Comparison of ENCODE assay signal across 8 cellular contexts in the genomic region with DNA sequence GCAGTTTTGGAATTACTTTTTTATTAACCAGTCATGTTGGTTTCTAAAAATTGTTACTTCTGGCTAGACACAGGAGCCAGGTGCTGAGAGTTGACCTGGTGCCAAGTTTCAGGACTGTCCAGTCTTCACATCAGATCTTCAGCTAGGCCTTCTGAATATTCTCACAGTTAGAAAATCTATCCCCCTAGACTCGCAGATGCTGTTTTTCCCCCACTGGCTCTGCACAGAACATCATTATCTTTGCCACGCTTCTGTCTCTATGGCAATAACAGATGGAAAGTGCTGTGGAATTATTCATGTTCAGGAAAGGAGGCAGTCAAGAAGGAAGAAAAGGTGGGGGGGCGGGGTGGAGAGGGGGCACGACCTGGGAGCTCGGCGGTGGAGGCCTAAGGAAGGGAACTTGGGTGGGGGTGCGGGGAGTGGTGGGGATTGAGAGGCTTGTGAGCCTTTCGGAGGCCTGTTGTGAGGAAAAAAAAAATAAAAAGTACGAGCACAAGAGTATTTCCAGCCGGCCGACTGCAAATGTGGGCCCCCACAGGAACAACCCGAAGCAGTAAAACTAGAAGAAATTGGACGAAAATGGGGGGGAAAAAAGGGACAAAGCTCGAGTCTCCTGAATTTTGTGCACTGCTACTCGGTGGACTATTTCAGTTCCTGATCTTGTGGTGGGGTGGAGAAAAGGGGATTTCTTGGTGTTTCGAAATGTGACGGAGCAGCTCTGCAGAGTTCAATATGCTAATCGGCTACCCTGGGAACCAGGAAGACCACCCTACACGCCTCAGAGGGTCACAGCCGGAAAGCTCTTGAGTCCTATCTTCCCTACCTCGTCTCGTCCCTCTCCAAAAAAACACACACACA. TPM values are rescaled to one million over a fixed set of nuclear protein-coding genes. Genes with fewer than 3 reads are reported as not detected.
DNase-seq lines count a peak whose midpoint lies in the region; ATAC-seq and TF ChIP-seq lines count a peak whose summit lies in the region.

No MANE protein-coding gene starts in this region.

- H3K4me3 ChIP-seq in fibroblast of villous mesenchyme (ENCODE audit: low read depth, low read length) (peak overlapping the region; percentile 40), neuron (ENCODE audit: low read length) (peak overlapping the region; percentile 51)

- H3K4me1 ChIP-seq in neuron (ENCODE audit: insufficient read depth, low read length), result peaks cover 31% of the 10 kb centered on the region

- H3K27ac ChIP-seq in VCaP, result peak overlapping the region; percentile 95

- peak overlapping the region; percentile 78 to 81 for H3K4me3 Mint-ChIP-seq in activated T-cell treated with anti-CD3 and anti-CD28 coated beads, Interleukin-2, amount 50 U/mL, for 72 hours

- TF ChIP-seq CTCF in VCaP (conservative IDR thresholded peaks at IDR 0.05), result no peak
- no peak for TF ChIP-seq CTCF in fibroblast of villous mesenchyme (IDR thresholded peaks at IDR 0.05; ENCODE audit: insufficient read depth, low read depth, low read length)

- H3K4me1 Mint-ChIP-seq in activated T-cell treated with anti-CD3 and anti-CD28 coated beads, Interleukin-2, amount 50 U/mL, for 72 hours (ENCODE audit: low read depth), result peaks cover 45% of the 10 kb centered on the region

- peak in 1 of 2 donors; percentile 34 for DNase-seq in activated T-cell treated with anti-CD3 and anti-CD28 coated beads, Interleukin-2, amount 50 U/mL, for 72 hours
- no peak for DNase-seq in activated T-cell treated with anti-CD3 and anti-CD28 coated beads for 4 hours
- DNase-seq in NCI-H1105 treated with DMSO at 0.1 percent for 48 hours (lab: John Stamatoyannopoulos, UW), result peak; percentile 24
- DNase-seq in fibroblast of villous mesenchyme (ENCODE audit: low read depth), result peak; percentile 77
- no peak for DNase-seq in activated CD4-positive, CD25-positive, alpha-beta regulatory T cell (lab: John Stamatoyannopoulos, UW)

- no peak for ATAC-seq in activated T-cell treated with anti-CD3 and anti-CD28 coated beads, Interleukin-2, amount 50 U/mL, for 72 hours (replicated peaks in 1 of 2)
- ATAC-seq in HG02623 (IDR thresholded peaks at IDR 0.05; ENCODE audit: unreplicated experiment), result peak; percentile 16

- peaks cover 7% of the 10 kb centered on the region in 2 donors for H3K36me3 Mint-ChIP-seq in activated T-cell treated with anti-CD3 and anti-CD28 coated beads, Interleukin-2, amount 50 U/mL, for 72 hours (ENCODE audit: insufficient read depth in 2 of 2)

- H2AFZ ChIP-seq in neuron (ENCODE audit: low read depth, low read length), result peak overlapping the region; percentile 19

- no peaks in the 10 kb centered on the region for H3K27me3 Mint-ChIP-seq in activated T-cell treated with anti-CD3 and anti-CD28 coated beads, Interleukin-2, amount 50 U/mL, for 72 hours (ENCODE audit: low read depth)

- peaks cover 9% of the 10 kb centered on the region for H3K36me3 ChIP-seq in neuron (ENCODE audit: insufficient read depth, low read length)

- H3K9me3 ChIP-seq in neuron (ENCODE audit: low read length), result no peaks in the 10 kb centered on the region

- H3K27ac Mint-ChIP-seq in activated T-cell treated with anti-CD3 and anti-CD28 coated beads, Interleukin-2, amount 50 U/mL, for 72 hours, result peak overlapping the region; percentile 81

- H3K27me3 ChIP-seq in neuron (ENCODE audit: insufficient read depth, low read length), result no peaks in the 10 kb centered on the region

- no peaks in the 10 kb centered on the region for H3K9me3 Mint-ChIP-seq in activated T-cell treated with anti-CD3 and anti-CD28 coated beads, Interleukin-2, amount 50 U/mL, for 72 hours

RNA-seq across cellular contexts. Expression of gene SKIL, which starts 1.5 kb away (rescaled TPM):
- 10 to 100 TPM; 36.2 to 37.3 TPM for total RNA-seq in activated T-cell treated with anti-CD3 and anti-CD28 coated beads, Interleukin-2, amount 50 U/mL, for 72 hours
- total RNA-seq in fibroblast of villous mesenchyme, result 95.9 and 96.3 TPM in 2 replicates

Comparison
In these comparisons a context has a peak if more than half of its experiments do, and no peak if none do; other contexts are left out.
1. DNase-seq: peak in NCI-H1105 treated with DMSO at 0.1 percent for 48 hours (single experiment) and fibroblast of villous mesenchyme (single experiment); none in activated T-cell treated with anti-CD3 and anti-CD28 coated beads for 4 hours (single experiment) and activated CD4-positive, CD25-positive, alpha-beta regulatory T cell (0 of 4).